Comparison of ENCODE assay signal across 24 cellular contexts in the genomic region with DNA sequence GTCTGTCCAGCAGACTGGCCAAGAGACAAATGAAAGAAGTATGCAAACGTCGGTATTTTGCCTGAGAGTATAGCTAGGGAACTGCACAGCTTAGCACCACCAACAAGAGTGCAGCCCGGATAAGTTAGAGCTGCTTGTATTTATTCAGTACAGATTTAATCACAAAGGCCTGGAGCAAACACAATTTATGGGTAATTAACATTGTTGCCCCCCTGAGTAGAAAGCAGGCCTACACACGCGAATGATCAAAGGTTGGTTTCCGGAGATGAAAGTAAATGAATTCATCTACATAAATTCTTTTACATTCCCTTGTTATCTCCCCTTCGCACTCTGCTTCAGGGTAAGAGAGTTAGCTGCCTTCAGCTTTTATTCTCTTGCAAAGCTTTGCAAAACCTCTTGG. TPM values are rescaled to one million over a fixed set of nuclear protein-coding genes. Genes with fewer than 3 reads are reported as not detected.
"Had no signal": no experiment of that assay in that cellular context is flagged by ENCODE, and none has a peak within 500 bp of the region (broad histone marks: within the 10 kb centered on the region; RNA-seq: fewer than 3 reads in every experiment).

No MANE protein-coding gene starts in this region.

- H3K4me3 ChIP-seq: colonic mucosa, esophagus squamous epithelium, lung, sigmoid colon, spleen, stomach, testis, upper lobe of left lung had no signal

- H3K4me3 Mint-ChIP-seq: activated CD4-positive, alpha-beta memory T cell treated with anti-CD3 and anti-CD28 coated beads for 36 hours; activated CD4-positive, alpha-beta T cell treated with anti-CD3 and anti-CD28 coated beads for 36 hours; activated T-cell treated with anti-CD3 and anti-CD28 coated beads, Interleukin-2, amount 50 U/mL, for 24 hours; naive B cell; T-cell had no signal

- H3K27ac Mint-ChIP-seq: activated CD4-positive, alpha-beta memory T cell treated with anti-CD3 and anti-CD28 coated beads for 36 hours; activated CD4-positive, alpha-beta T cell treated with anti-CD3 and anti-CD28 coated beads for 36 hours; activated naive CD4-positive, alpha-beta T cell treated with anti-CD3 and anti-CD28 coated beads, Interleukin-2, amount 50 U/mL, for 72 hours; activated T-cell treated with anti-CD3 and anti-CD28 coated beads, Interleukin-2, amount 50 U/mL, for 24 hours; naive B cell; T-cell had no signal

- H3K9me3 ChIP-seq: colonic mucosa, esophagus squamous epithelium, testis had no signal

- H3K79me2 ChIP-seq: parathyroid adenoma had no signal

- H3K27me3 ChIP-seq: colonic mucosa, esophagus squamous epithelium, sigmoid colon, spleen, stomach, testis, upper lobe of left lung had no signal

- H3K36me3 Mint-ChIP-seq: activated CD4-positive, alpha-beta memory T cell treated with anti-CD3 and anti-CD28 coated beads for 36 hours; naive B cell; T-cell had no signal

- H3K9ac ChIP-seq: parathyroid adenoma had no signal

- DNase-seq: activated CD4-positive, alpha-beta memory T cell treated with anti-CD3 and anti-CD28 coated beads for 36 hours; activated CD4-positive, alpha-beta T cell treated with anti-CD3 and anti-CD28 coated beads for 36 hours; activated effector memory CD4-positive, alpha-beta T cell treated with Interleukin-2 at 50 U/mL for 16 hours; activated T-cell treated with anti-CD3 and anti-CD28 coated beads, Interleukin-2, amount 50 U/mL, for 24 hours; central memory CD4-positive, alpha-beta T cell; colonic mucosa; esophagus squamous epithelium; hippocampal formation; left colon; naive B cell; sigmoid colon; spleen; stomach; T-cell; T1000; testis; upper lobe of left lung had no signal

- H3K36me3 ChIP-seq: colonic mucosa, esophagus squamous epithelium, sigmoid colon, spleen, stomach, upper lobe of left lung had no signal

- H3K4me1 Mint-ChIP-seq: activated CD4-positive, alpha-beta T cell treated with anti-CD3 and anti-CD28 coated beads for 36 hours; naive B cell; T-cell had no signal

- H2AFZ ChIP-seq: parathyroid adenoma had no signal

- ATAC-seq: activated CD4-positive, alpha-beta T cell treated with anti-CD3 and anti-CD28 coated beads for 36 hours; activated naive CD4-positive, alpha-beta T cell treated with anti-CD3 and anti-CD28 coated beads, Interleukin-2, amount 50 U/mL, for 72 hours; left colon; T-cell had no signal

- H3K27me3 Mint-ChIP-seq: activated CD4-positive, alpha-beta memory T cell treated with anti-CD3 and anti-CD28 coated beads for 36 hours; activated CD4-positive, alpha-beta T cell treated with anti-CD3 and anti-CD28 coated beads for 36 hours; activated T-cell treated with anti-CD3 and anti-CD28 coated beads, Interleukin-2, amount 50 U/mL, for 24 hours; naive B cell; T-cell had no signal

- H3K27ac ChIP-seq: colonic mucosa, esophagus squamous epithelium, parathyroid adenoma, sigmoid colon, spleen, stomach, testis, upper lobe of left lung had no signal

- H3K4me1 ChIP-seq: colonic mucosa, parathyroid adenoma, sigmoid colon, spleen, stomach, testis, upper lobe of left lung had no signal

RNA-seq across cellular contexts. Expression of gene CRISP1, which starts 24.7 kb away (rescaled TPM):
- total RNA-seq: activated CD4-positive, alpha-beta memory T cell treated with anti-CD3 and anti-CD28 coated beads for 36 hours; activated CD4-positive, alpha-beta T cell treated with anti-CD3 and anti-CD28 coated beads for 36 hours; activated naive CD4-positive, alpha-beta T cell treated with anti-CD3 and anti-CD28 coated beads, Interleukin-2, amount 50 U/mL, for 72 hours; colonic mucosa; endothelial cell of umbilical vein; esophagus squamous epithelium; fibroblast of villous mesenchyme; glomerular endothelial cell; left colon; lung; mononuclear cell; sigmoid colon; spleen; stomach; T-cell; upper lobe of left lung had no signal
- polyA plus RNA-seq: endothelial cell of umbilical vein, lung, sigmoid colon, spleen, stomach had no signal
